In the genomic region with DNA sequence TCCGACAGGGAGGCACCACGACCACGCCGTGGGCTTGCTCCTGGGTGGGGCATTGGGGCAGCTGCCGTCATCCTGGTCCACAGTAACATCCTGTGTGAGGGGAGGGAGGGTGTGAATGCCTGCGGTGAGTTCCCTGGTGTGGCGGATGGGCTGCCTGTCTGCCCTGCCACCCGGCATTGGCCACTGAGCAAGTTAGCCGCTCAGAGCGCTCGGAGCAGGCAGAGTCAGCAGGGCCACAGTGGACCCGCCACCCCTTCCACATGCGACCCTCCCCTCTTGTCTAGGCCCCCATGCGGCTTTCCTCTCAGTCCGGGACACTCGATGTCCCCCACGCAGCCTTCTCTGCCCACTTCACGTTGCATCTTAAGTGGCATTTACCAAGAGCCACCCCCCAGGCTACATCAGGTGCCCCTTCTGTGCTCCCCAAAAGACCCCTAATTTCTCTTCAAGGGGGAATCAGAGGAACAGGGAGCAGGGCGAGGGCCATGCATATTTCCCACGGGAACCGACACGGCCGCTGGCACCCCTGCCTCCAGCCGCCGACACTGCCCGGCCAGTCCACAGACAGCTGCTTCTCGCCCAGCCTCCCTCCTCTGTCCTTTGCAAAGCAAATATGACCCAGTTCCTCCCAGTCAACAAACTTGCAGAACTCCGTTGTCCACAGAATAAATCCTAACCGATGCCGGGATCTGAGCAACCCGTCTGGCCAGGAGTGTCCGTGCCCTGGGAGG, we compare ENCODE assay signal across 18 cellular contexts.
"Had no signal": no experiment of that assay in that cellular context is flagged by ENCODE, and none has a peak within 500 bp of the region (broad histone marks: within the 10 kb centered on the region; RNA-seq: fewer than 3 reads in every experiment).

No MANE protein-coding gene starts in this region.

- H3K4me1 ChIP-seq: foreskin keratinocyte, thyroid gland had no signal

- H3K27me3 ChIP-seq: foreskin keratinocyte, ovary, thyroid gland had no signal

- DNase-seq: activated CD4-positive, alpha-beta T cell treated with anti-CD3 and anti-CD28 coated beads for 4 hours; activated naive CD4-positive, alpha-beta T cell treated with anti-CD3 and anti-CD28 coated beads, Interleukin-2, amount 50 U/mL, for 16 hours; activated T-cell treated with anti-CD3 and anti-CD28 coated beads for 4 hours; effector CD8-positive, alpha-beta T cell; foreskin keratinocyte; glutamatergic neuron; hypothalamus; ovary; stimulated activated CD4-positive, alpha-beta T cell treated with anti-CD3 and anti-CD28 coated beads, Interleukin-12 subunit alpha, Interleukin-12 subunit beta, amount 100 ng/mL, for 4 hours; stimulated activated CD4-positive, alpha-beta T cell treated with anti-CD3 and anti-CD28 coated beads, Interleukin-2, amount 100 ng/mL, for 24 hours; T-helper 17 cell; thyroid gland had no signal

- H3K36me3 ChIP-seq: ovary, thyroid gland had no signal

- H3K4me3 Mint-ChIP-seq: activated CD8-positive, alpha-beta T cell treated with anti-CD3 and anti-CD28 coated beads, Interleukin-2, amount 10 ng/mL, durations not matched to agents 7 days and 5 days; activated T-helper 17 cell treated with anti-CD3 and anti-CD28 coated beads, Interleukin-2, amount 50 U/mL, for 72 hours; mesothelial cell of epicardium; neural crest cell; stimulated activated effector memory CD8-positive, alpha-beta T cell treated with anti-CD3 and anti-CD28 coated beads, Interleukin-12 subunit alpha, Interleukin-12 subunit beta, amount 100 ng/mL, for 72 hours; T-helper 17 cell; WTC11 had no signal

- H3K9me3 ChIP-seq: ovary, thyroid gland had no signal

- H3K4me3 ChIP-seq: ovary, thyroid gland had no signal

- H3K9me3 Mint-ChIP-seq: activated T-helper 17 cell treated with anti-CD3 and anti-CD28 coated beads, Interleukin-2, amount 50 U/mL, for 72 hours; mesothelial cell of epicardium; neural crest cell; stimulated activated effector memory CD8-positive, alpha-beta T cell treated with anti-CD3 and anti-CD28 coated beads, Interleukin-12 subunit alpha, Interleukin-12 subunit beta, amount 100 ng/mL, for 72 hours; WTC11 had no signal

- ATAC-seq: activated CD8-positive, alpha-beta T cell treated with anti-CD3 and anti-CD28 coated beads, Interleukin-2, amount 10 ng/mL, durations not matched to agents 7 days and 5 days; activated T-helper 17 cell treated with anti-CD3 and anti-CD28 coated beads, Interleukin-2, amount 50 U/mL, for 72 hours; foreskin keratinocyte; stimulated activated effector memory CD8-positive, alpha-beta T cell treated with anti-CD3 and anti-CD28 coated beads, Interleukin-12 subunit alpha, Interleukin-12 subunit beta, amount 100 ng/mL, for 72 hours; T-helper 17 cell; WTC11 had no signal

- H3K4me1 Mint-ChIP-seq: activated T-helper 17 cell treated with anti-CD3 and anti-CD28 coated beads, Interleukin-2, amount 50 U/mL, for 72 hours; T-helper 17 cell had no signal

- H3K36me3 Mint-ChIP-seq: mesothelial cell of epicardium; stimulated activated effector memory CD8-positive, alpha-beta T cell treated with anti-CD3 and anti-CD28 coated beads, Interleukin-12 subunit alpha, Interleukin-12 subunit beta, amount 100 ng/mL, for 72 hours; WTC11 had no signal

- H3K27ac ChIP-seq: foreskin keratinocyte, ovary, thyroid gland had no signal

- H3K27ac Mint-ChIP-seq: activated CD8-positive, alpha-beta T cell treated with anti-CD3 and anti-CD28 coated beads, Interleukin-2, amount 10 ng/mL, durations not matched to agents 7 days and 5 days; activated T-helper 17 cell treated with anti-CD3 and anti-CD28 coated beads, Interleukin-2, amount 50 U/mL, for 72 hours; mesothelial cell of epicardium; stimulated activated effector memory CD8-positive, alpha-beta T cell treated with anti-CD3 and anti-CD28 coated beads, Interleukin-12 subunit alpha, Interleukin-12 subunit beta, amount 100 ng/mL, for 72 hours; T-helper 17 cell; WTC11 had no signal
